In genomic region chr15:96349933-96350292, GRCh38 we compare ENCODE assay signal across 18 cellular contexts. TPM values are rescaled to one million over a fixed set of nuclear protein-coding genes. Genes with fewer than 3 reads are reported as not detected.
DNase-seq lines count a peak whose midpoint lies in the region; ATAC-seq and TF ChIP-seq lines count a peak whose summit lies in the region.
"Had no signal": no experiment of that assay in that cellular context is flagged by ENCODE, and none has a peak within 500 bp of the region (broad histone marks: within the 10 kb centered on the region; RNA-seq: fewer than 3 reads in every experiment).

No MANE protein-coding gene starts in this region.

- no peak for TF ChIP-seq CTCF in epithelial cell of esophagus (IDR thresholded peaks at IDR 0.05; ENCODE audit: insufficient read depth, low read depth, low read length, missing control alignments)
- TF ChIP-seq CTCF in nephron (IDR thresholded peaks at IDR 0.05; ENCODE audit: unreplicated experiment in 3 of 3), result no peak
- no peak for TF ChIP-seq CTCF in thyroid gland (IDR thresholded peaks at IDR 0.05)
- no peak for TF ChIP-seq CTCF in smooth muscle cell (IDR thresholded peaks at IDR 0.05; ENCODE audit: borderline replicate concordance, insufficient read depth, poor library complexity, severe bottlenecking)
- no peak for TF ChIP-seq CTCF in OCI-LY7 (conservative IDR thresholded peaks at IDR 0.05; ENCODE audit: low read length)

- peaks cover 73% of the 10 kb centered on the region for H3K4me1 Mint-ChIP-seq in nephron

- H3K4me2 ChIP-seq in smooth muscle cell, result no peak overlapping the region
- H3K4me2 ChIP-seq in OCI-LY7 (ENCODE audit: low read length), result no peak overlapping the region
- H3K4me2 ChIP-seq: BLaER1 had no signal

- H3K4me3 Mint-ChIP-seq in nephron, result peak overlapping the region; percentile 94 to 97 (median 95)
- H3K4me3 Mint-ChIP-seq: activated naive CD4-positive, alpha-beta T cell treated with anti-CD3 and anti-CD28 coated beads, Interleukin-2, amount 10 ng/mL, durations not matched to agents 7 days and 5 days had no signal

- no peak for TF ChIP-seq POLR2A in thyroid gland (IDR thresholded peaks at IDR 0.05)

- no peaks in the 10 kb centered on the region for H3F3A ChIP-seq in smooth muscle cell (ENCODE audit: low read depth)

- POLR2A ChIA-PET in OCI-LY7 (lab: Charles Lee), result interaction anchor here (0.5 kb wide), 1 partner anchor 9 kb away, joined by 7 read pairs; no protein-coding TSS in a partner anchor

- peaks cover 31% of the 10 kb centered on the region for H3K36me3 Mint-ChIP-seq in nephron (ENCODE audit: low read depth)

- H3K79me2 ChIP-seq in smooth muscle cell (ENCODE audit: low read depth), result no peaks in the 10 kb centered on the region
- no peaks in the 10 kb centered on the region for H3K79me2 ChIP-seq in OCI-LY7 (ENCODE audit: insufficient read depth, low read depth, low read length)

- no TSS peak for BruUV-seq in OCI-LY7 (replicated peaks; lab: Mats Ljungman, UMichigan)

- peak overlapping the region; percentile 4 for H3K4me3 ChIP-seq in adipocyte (ENCODE audit: low read length)
- peak overlapping the region; percentile 14 for H3K4me3 ChIP-seq in epithelial cell of esophagus (ENCODE audit: low read length)
- H3K4me3 ChIP-seq in thyroid gland (replicated peaks in 1 of 3), result no peak overlapping the region
- H3K4me3 ChIP-seq in smooth muscle cell, result no peak overlapping the region
- H3K4me3 ChIP-seq in OCI-LY7 (ENCODE audit: low read depth, low read length, poor library complexity, severe bottlenecking), result no peak overlapping the region
- H3K4me3 ChIP-seq: BLaER1, pancreas had no signal

- no peak for ATAC-seq in left lobe of liver
- ATAC-seq: pancreas; stimulated activated naive CD8-positive, alpha-beta T cell treated with anti-CD3 and anti-CD28 coated beads, Interleukin-15, Interleukin-2, amounts not matched to agents 100 U/mL and 50 U/mL, for 24 hours had no signal

- peaks cover 14% of the 10 kb centered on the region for H3K36me3 ChIP-seq in adipocyte (ENCODE audit: control insufficient read depth, insufficient read depth, low read length, severe bottlenecking)
- H3K36me3 ChIP-seq in thyroid gland, result no peaks in the 10 kb centered on the region
- no peaks in the 10 kb centered on the region for H3K36me3 ChIP-seq in smooth muscle cell (ENCODE audit: low read depth)
- no peaks in the 10 kb centered on the region for H3K36me3 ChIP-seq in OCI-LY7 (ENCODE audit: insufficient read depth, low read length)
- H3K36me3 ChIP-seq: BLaER1, pancreas had no signal

- H3K9ac ChIP-seq in adipocyte (ENCODE audit: low read length) (peak overlapping the region; percentile 99), smooth muscle cell (ENCODE audit: low read depth) (no peak overlapping the region)
- H3K9ac ChIP-seq: BLaER1 had no signal

- intact Hi-C loops in thyroid gland (cut with DNase I), result no loop called here
- intact Hi-C loops in OCI-LY7 (cut with micrococcal nuclease; ENCODE audit: unreplicated experiment), result no loop called here

- no peaks in the 10 kb centered on the region for H3K9me3 Mint-ChIP-seq in nephron
- H3K9me3 Mint-ChIP-seq: activated naive CD4-positive, alpha-beta T cell treated with anti-CD3 and anti-CD28 coated beads, Interleukin-2, amount 10 ng/mL, durations not matched to agents 7 days and 5 days had no signal

- H3K27ac Mint-ChIP-seq in nephron, result peak overlapping the region; percentile 96 to 100 (median 97)
- H3K27ac Mint-ChIP-seq: activated naive CD4-positive, alpha-beta T cell treated with anti-CD3 and anti-CD28 coated beads, Interleukin-2, amount 10 ng/mL, durations not matched to agents 7 days and 5 days had no signal

- H2AFZ ChIP-seq in smooth muscle cell (ENCODE audit: low read depth) (no peak overlapping the region), OCI-LY7 (ENCODE audit: low read length) (no peak overlapping the region)

- DNase-seq in adipocyte (ENCODE audit: low read depth) (no peak), epithelial cell of esophagus (ENCODE audit: low read depth) (no peak), thyroid gland (no peak), NCI-H2171 treated with DMSO at 0.1 percent for 48 hours (lab: John Stamatoyannopoulos, UW) (no peak), smooth muscle cell (lab: John Stamatoyannopoulos, UW; ENCODE audit: unreplicated experiment) (no peak), OCI-LY7 (ENCODE audit: low spot score) (no peak), left lobe of liver (ENCODE audit: low spot score) (no peak)
- DNase-seq: activated CD4-positive, CD25-positive, alpha-beta regulatory T cell treated with anti-CD3 and anti-CD28 coated beads, Interleukin-2, amount 50 U/mL, for 72 hours; activated naive CD4-positive, alpha-beta T cell treated with anti-CD3 and anti-CD28 coated beads, Interleukin-2, amount 10 ng/mL, durations not matched to agents 7 days and 5 days; effector CD4-positive, alpha-beta T cell; Karpas-422; NCI-H2227 treated with DMSO at 0.1 percent for 48 hours; pancreas; SHP77; stimulated activated naive CD8-positive, alpha-beta T cell treated with anti-CD3 and anti-CD28 coated beads, Interleukin-15, Interleukin-2, amounts not matched to agents 100 U/mL and 50 U/mL, for 24 hours; T-helper 2 cell had no signal

- H3K27ac ChIP-seq in thyroid gland (peak overlapping the region; percentile 43 to 97 (median 44)), smooth muscle cell (ENCODE audit: low read depth) (no peak overlapping the region), OCI-LY7 (ENCODE audit: low read depth, low read length, poor library complexity, severe bottlenecking) (no peak overlapping the region)
- H3K27ac ChIP-seq: BLaER1 had no signal

- H3K4me1 ChIP-seq in adipocyte (ENCODE audit: control insufficient read depth, insufficient read depth, low read length) (peaks cover 50% of the 10 kb centered on the region), thyroid gland (peaks cover 23 to 28% of the 10 kb centered on the region in 2 donors), smooth muscle cell (ENCODE audit: low read depth) (peaks cover 83% of the 10 kb centered on the region), OCI-LY7 (ENCODE audit: insufficient read depth, low read length, poor library complexity, severe bottlenecking) (no peaks in the 10 kb centered on the region)
- H3K4me1 ChIP-seq: pancreas had no signal

- H4K20me1 ChIP-seq in smooth muscle cell (ENCODE audit: low read depth) (peaks cover 54% of the 10 kb centered on the region), OCI-LY7 (ENCODE audit: insufficient read depth, low read length) (no peaks in the 10 kb centered on the region)

- 61 to 70% methylated on average over 1 of the region's 1 CpG for WGBS in thyroid gland, 2 donors
- 24% methylated on average over 1 of the region's 1 CpG for WGBS in smooth muscle cell (ENCODE audit: low lambda C conversion rate)

- no peaks in the 10 kb centered on the region for H3K9me2 ChIP-seq in OCI-LY7 (ENCODE audit: insufficient read depth, low read length)

- H3K9me3 ChIP-seq in adipocyte (ENCODE audit: control insufficient read depth, low read length) (no peaks in the 10 kb centered on the region), thyroid gland (no peaks in the 10 kb centered on the region), smooth muscle cell (replicated peaks; ENCODE audit: low read depth) (no peaks in the 10 kb centered on the region), OCI-LY7 (ENCODE audit: low read length) (no peaks in the 10 kb centered on the region)
- H3K9me3 ChIP-seq: BLaER1, pancreas had no signal

- CTCF ChIA-PET in OCI-LY7 (lab: Charles Lee; ENCODE audit: unreplicated experiment), result no interaction called here

- no peaks in the 10 kb centered on the region for H3K27me3 ChIP-seq in adipocyte (replicated peaks; ENCODE audit: control insufficient read depth, insufficient read depth, low read length)
- H3K27me3 ChIP-seq in thyroid gland, result peaks cover 26% of the 10 kb centered on the region
- H3K27me3 ChIP-seq in smooth muscle cell (ENCODE audit: low read depth), result peaks cover 99% of the 10 kb centered on the region
- H3K27me3 ChIP-seq: pancreas had no signal

- peaks cover 40% of the 10 kb centered on the region for H3K27me3 Mint-ChIP-seq in nephron (ENCODE audit: low read depth)
- H3K27me3 Mint-ChIP-seq: activated naive CD4-positive, alpha-beta T cell treated with anti-CD3 and anti-CD28 coated beads, Interleukin-2, amount 10 ng/mL, durations not matched to agents 7 days and 5 days had no signal

RNA-seq across cellular contexts. Expression of gene NR2F2, which starts 19.4 kb away (rescaled TPM):
- total RNA-seq in thyroid gland, result 10 to 100 TPM; 18.3 to 30.2 (median 20.4) TPM
- 4.5 and 9.8 TPM in 2 replicates for total RNA-seq in smooth muscle cell
- polyA plus RNA-seq in smooth muscle cell, result 4.7 and 11.3 TPM in 2 replicates
- total RNA-seq in OCI-LY7 (2014; rRNA removed; shearing (Covaris generic)), result not detected in 2 replicates
- not detected in 2 replicates for total RNA-seq in OCI-LY7 (2022)
- 37.0 TPM for total RNA-seq in left lobe of liver

Comparison
In these comparisons a context has a peak if more than half of its experiments do, and no peak if none do; other contexts are left out.
1. H3K4me3 ChIP-seq: peak in adipocyte (single experiment) and epithelial cell of esophagus (single experiment); none in thyroid gland (0 of 3), smooth muscle cell (single experiment) and OCI-LY7 (single experiment).
2. H3K27ac ChIP-seq: peak in thyroid gland (3 of 3); none in smooth muscle cell (single experiment) and OCI-LY7 (single experiment).